8 cellular contexts compared by ENCODE assay signal in the genomic region with DNA sequence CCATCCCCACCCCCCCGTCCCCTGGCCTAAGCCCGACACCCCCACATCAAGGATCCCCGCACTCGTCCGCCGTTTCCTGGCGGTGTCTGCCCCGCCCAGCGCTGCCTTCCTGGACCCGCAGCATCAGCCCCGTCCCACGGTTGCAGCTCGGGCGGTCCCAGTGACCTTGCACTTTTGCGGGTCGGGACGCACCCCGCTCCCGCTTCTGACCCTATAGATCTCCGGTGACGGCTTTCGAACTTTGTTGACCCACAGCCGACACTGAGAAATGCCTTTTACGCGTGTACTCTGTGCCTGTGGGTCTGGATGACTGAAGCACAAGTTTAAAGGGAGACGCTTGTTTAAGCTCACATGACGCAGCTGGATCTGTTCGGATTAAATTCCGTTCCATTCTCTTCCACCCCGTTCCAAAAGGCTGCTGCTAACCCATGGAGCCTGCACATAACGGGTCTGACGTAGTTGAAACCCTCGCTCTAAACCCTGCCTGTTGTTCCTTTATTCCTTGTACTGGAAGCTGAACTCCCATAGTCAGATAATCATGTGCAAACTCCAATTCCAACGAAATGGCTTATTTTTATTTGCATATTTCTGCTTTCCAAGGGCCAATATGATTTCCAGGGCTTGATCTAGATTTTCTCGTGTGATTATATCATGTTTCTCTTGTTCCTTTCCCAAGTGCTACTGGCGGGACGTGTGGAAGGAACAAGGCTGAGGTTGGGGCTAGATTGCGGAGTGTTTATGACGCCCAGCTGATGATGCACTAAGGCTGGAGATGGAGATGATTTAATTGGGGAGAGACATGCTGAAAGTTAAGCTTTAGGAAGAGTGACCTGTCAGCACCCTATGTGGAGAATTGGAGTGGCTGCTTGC. TPM values are rescaled to one million over a fixed set of nuclear protein-coding genes. Genes with fewer than 3 reads are reported as not detected.
DNase-seq lines count a peak whose midpoint lies in the region; ATAC-seq and TF ChIP-seq lines count a peak whose summit lies in the region.

No MANE protein-coding gene starts in this region.

- H3K27ac ChIP-seq in KOPT-K1 (ENCODE audit: low read depth, low read length, poor library complexity, severe bottlenecking): peak overlapping the region; percentile 51
- H3K27ac ChIP-seq in substantia nigra (ENCODE audit: low read depth, low read length, poor library complexity, severe bottlenecking): peak overlapping the region; percentile 83

- H3K27me3 ChIP-seq in BE2C: no peaks in the 10 kb centered on the region
- no peaks in the 10 kb centered on the region for H3K27me3 ChIP-seq in mononuclear cell (ENCODE audit: insufficient read depth, low read length)

- H3K9me3 ChIP-seq in BE2C: no peaks in the 10 kb centered on the region
- no peaks in the 10 kb centered on the region for H3K9me3 ChIP-seq in KOPT-K1 (ENCODE audit: insufficient read depth, low read length, poor library complexity, severe bottlenecking)
- H3K9me3 ChIP-seq in mononuclear cell (ENCODE audit: low read depth, low read length): no peaks in the 10 kb centered on the region

- peak overlapping the region; percentile 88 for H3K27ac Mint-ChIP-seq in activated CD4-positive, alpha-beta memory T cell treated with anti-CD3 and anti-CD28 coated beads, Interleukin-2, amount 10 ng/mL, durations not matched to agents 7 days and 5 days
- peak overlapping the region; percentile 87 for H3K27ac Mint-ChIP-seq in endothelial cell (ENCODE audit: unreplicated experiment)

- H3K36me3 ChIP-seq in BE2C: peaks cover 9% of the 10 kb centered on the region
- H3K36me3 ChIP-seq in KOPT-K1 (ENCODE audit: insufficient read depth, low read length): peaks cover 17% of the 10 kb centered on the region; the same call in 1 of the 2 replicates

- peaks cover 6% of the 10 kb centered on the region for H3K27me3 Mint-ChIP-seq in activated CD4-positive, alpha-beta memory T cell treated with anti-CD3 and anti-CD28 coated beads, Interleukin-2, amount 10 ng/mL, durations not matched to agents 7 days and 5 days
- H3K27me3 Mint-ChIP-seq in endothelial cell (ENCODE audit: unreplicated experiment): peaks cover 14% of the 10 kb centered on the region

- H3K4me1 ChIP-seq in BE2C (no peaks in the 10 kb centered on the region), mononuclear cell (ENCODE audit: insufficient read depth, low read length) (peaks cover 33% of the 10 kb centered on the region)

- H3K36me3 Mint-ChIP-seq in activated CD4-positive, alpha-beta memory T cell treated with anti-CD3 and anti-CD28 coated beads, Interleukin-2, amount 10 ng/mL, durations not matched to agents 7 days and 5 days (ENCODE audit: low read depth): peaks cover 27% of the 10 kb centered on the region
- peaks cover 10% of the 10 kb centered on the region for H3K36me3 Mint-ChIP-seq in endothelial cell (ENCODE audit: low read depth, unreplicated experiment)

- peaks cover 44% of the 10 kb centered on the region for H3K4me1 Mint-ChIP-seq in activated CD4-positive, alpha-beta memory T cell treated with anti-CD3 and anti-CD28 coated beads, Interleukin-2, amount 10 ng/mL, durations not matched to agents 7 days and 5 days
- peaks cover 8% of the 10 kb centered on the region for H3K4me1 Mint-ChIP-seq in endothelial cell (ENCODE audit: unreplicated experiment)

- DNase-seq in BE2C: no peak
- DNase-seq in activated CD4-positive, alpha-beta memory T cell treated with anti-CD3 and anti-CD28 coated beads, Interleukin-2, amount 10 ng/mL, durations not matched to agents 7 days and 5 days: peak; percentile 54
- peak; percentile 31 for DNase-seq in endothelial cell (ENCODE audit: low spot score)
- DNase-seq in substantia nigra (lab: John Stamatoyannopoulos, UW): peak in 17 of 49 donors; percentile 5 to 64 (median 37)

- TF ChIP-seq CTCF in BE2C (IDR thresholded peaks at IDR 0.05; ENCODE audit: low read depth, low read length): no peak
- TF ChIP-seq CTCF in endothelial cell (IDR thresholded peaks at IDR 0.05; ENCODE audit: unreplicated experiment): no peak

- H3K9me3 Mint-ChIP-seq in activated CD4-positive, alpha-beta memory T cell treated with anti-CD3 and anti-CD28 coated beads, Interleukin-2, amount 10 ng/mL, durations not matched to agents 7 days and 5 days: no peaks in the 10 kb centered on the region
- no peaks in the 10 kb centered on the region for H3K9me3 Mint-ChIP-seq in endothelial cell (ENCODE audit: unreplicated experiment)

- H3K4me3 ChIP-seq in BE2C (ENCODE audit: low read depth, low read length) (peak overlapping the region; percentile 81), mononuclear cell (ENCODE audit: low read length) (peak overlapping the region; percentile 70)

- CTCF ChIA-PET in activated CD4-positive, alpha-beta memory T cell treated with anti-CD3 and anti-CD28 coated beads, Interleukin-2, amount 10 ng/mL, durations not matched to agents 7 days and 5 days (lab: Charles Lee): interaction anchor here (1.4 to 3.7 kb wide), 8 partner anchors 10 to 74 kb away, joined by 3 to 31 read pairs (median 10); no protein-coding TSS in a partner anchor

- ATAC-seq in GM19467 (IDR thresholded peaks at IDR 0.05; ENCODE audit: unreplicated experiment) (peak; percentile 8), HG02938 (IDR thresholded peaks at IDR 0.05; ENCODE audit: unreplicated experiment) (no peak)

- peak overlapping the region; percentile 96 for H3K4me3 Mint-ChIP-seq in activated CD4-positive, alpha-beta memory T cell treated with anti-CD3 and anti-CD28 coated beads, Interleukin-2, amount 10 ng/mL, durations not matched to agents 7 days and 5 days
- peak overlapping the region; percentile 94 for H3K4me3 Mint-ChIP-seq in endothelial cell (ENCODE audit: unreplicated experiment)

- POLR2A ChIA-PET in activated CD4-positive, alpha-beta memory T cell treated with anti-CD3 and anti-CD28 coated beads, Interleukin-2, amount 10 ng/mL, durations not matched to agents 7 days and 5 days (lab: Charles Lee): interaction anchor here (0.6 to 3.8 kb wide), 8 partner anchors 9 to 660 kb away, joined by 3 to 28 read pairs (median 6); a partner anchor contains a TSS

RNA-seq across cellular contexts. Expression of a gene that starts 0.8 kb away (rescaled TPM):
- 30.6 TPM for polyA plus RNA-seq in BE2C (2012; ENCODE audit: insufficient read depth, insufficient read length, low read depth)
- 10 to 100 TPM; 75.2 to 80.8 TPM for total RNA-seq in activated CD4-positive, alpha-beta memory T cell treated with anti-CD3 and anti-CD28 coated beads, Interleukin-2, amount 10 ng/mL, durations not matched to agents 7 days and 5 days
- total RNA-seq in endothelial cell (ENCODE audit: unreplicated experiment) (50.8 TPM), mononuclear cell (15.7 TPM)

RNA-seq across cellular contexts. Expression of a gene that starts 29.6 kb away (rescaled TPM):
- 79.1 TPM for polyA plus RNA-seq in BE2C (2012; ENCODE audit: insufficient read depth, insufficient read length, low read depth)
- 10 to 100 TPM; 19.4 to 20.5 TPM for total RNA-seq in activated CD4-positive, alpha-beta memory T cell treated with anti-CD3 and anti-CD28 coated beads, Interleukin-2, amount 10 ng/mL, durations not matched to agents 7 days and 5 days
- total RNA-seq in endothelial cell (ENCODE audit: unreplicated experiment) (24.9 TPM), mononuclear cell (8.1 TPM)

RNA-seq across cellular contexts. Expression of a gene that starts 51.5 kb away (rescaled TPM):
- polyA plus RNA-seq in BE2C (2012; ENCODE audit: insufficient read depth, insufficient read length, low read depth): 9.3 TPM
- not detected for total RNA-seq in activated CD4-positive, alpha-beta memory T cell treated with anti-CD3 and anti-CD28 coated beads, Interleukin-2, amount 10 ng/mL, durations not matched to agents 7 days and 5 days
- total RNA-seq in endothelial cell (ENCODE audit: unreplicated experiment) (not detected), mononuclear cell (not detected)

RNA-seq across cellular contexts. Expression of a gene that starts 54.6 kb away (rescaled TPM):
- not detected for polyA plus RNA-seq in BE2C (2012; ENCODE audit: insufficient read depth, insufficient read length, low read depth)
- not detected for total RNA-seq in activated CD4-positive, alpha-beta memory T cell treated with anti-CD3 and anti-CD28 coated beads, Interleukin-2, amount 10 ng/mL, durations not matched to agents 7 days and 5 days
- total RNA-seq in endothelial cell (ENCODE audit: unreplicated experiment): 0.59 TPM
- total RNA-seq in mononuclear cell: 0.21 TPM

RNA-seq across cellular contexts. Expression of a gene that starts 56.6 kb away (rescaled TPM):
- 35.8 TPM for polyA plus RNA-seq in BE2C (2012; ENCODE audit: insufficient read depth, insufficient read length, low read depth)
- 10 to 100 TPM; 50.0 to 52.3 TPM for total RNA-seq in activated CD4-positive, alpha-beta memory T cell treated with anti-CD3 and anti-CD28 coated beads, Interleukin-2, amount 10 ng/mL, durations not matched to agents 7 days and 5 days
- total RNA-seq in endothelial cell (ENCODE audit: unreplicated experiment) (11.8 TPM), mononuclear cell (3.1 TPM)
